In genomic region chr17:65814418-65814817, GRCh38 we compare ENCODE assay signal across 8 cellular contexts.
"Had no signal": no experiment of that assay in that cellular context is flagged by ENCODE, and none has a peak within 500 bp of the region (broad histone marks: within the 10 kb centered on the region; RNA-seq: fewer than 3 reads in every experiment).

No MANE protein-coding gene starts in this region.

- H3K9me3 ChIP-seq: HAP-1 had no signal

- H3K36me3 ChIP-seq: HAP-1 had no signal

- H3K9ac ChIP-seq: GM23248 had no signal

- H3K27ac ChIP-seq: GM23248, HL-60 had no signal

- DNase-seq: GM23248, GOT3, H7, HFFc6 had no signal

- H2AFZ ChIP-seq: GM23248 had no signal

- H3K4me1 ChIP-seq: HAP-1 had no signal

- ATAC-seq: HCT116, HepG2 had no signal

- H3K4me3 ChIP-seq: GM23248, HAP-1 had no signal
